ENCODE assay signal across 2 cellular contexts in genomic region chr13:106522898-106523525, GRCh38.
TF ChIP-seq lines count a peak whose summit lies in the region.

No MANE protein-coding gene starts in this region.

TF ChIP-seq in SK-N-SH treated with all-trans-retinoic acid at 6 μM for 48 hours, 23 proteins besides CTCF, POLR2A, EP300 and RAD21:
- TF ChIP-seq, protein P1, sequence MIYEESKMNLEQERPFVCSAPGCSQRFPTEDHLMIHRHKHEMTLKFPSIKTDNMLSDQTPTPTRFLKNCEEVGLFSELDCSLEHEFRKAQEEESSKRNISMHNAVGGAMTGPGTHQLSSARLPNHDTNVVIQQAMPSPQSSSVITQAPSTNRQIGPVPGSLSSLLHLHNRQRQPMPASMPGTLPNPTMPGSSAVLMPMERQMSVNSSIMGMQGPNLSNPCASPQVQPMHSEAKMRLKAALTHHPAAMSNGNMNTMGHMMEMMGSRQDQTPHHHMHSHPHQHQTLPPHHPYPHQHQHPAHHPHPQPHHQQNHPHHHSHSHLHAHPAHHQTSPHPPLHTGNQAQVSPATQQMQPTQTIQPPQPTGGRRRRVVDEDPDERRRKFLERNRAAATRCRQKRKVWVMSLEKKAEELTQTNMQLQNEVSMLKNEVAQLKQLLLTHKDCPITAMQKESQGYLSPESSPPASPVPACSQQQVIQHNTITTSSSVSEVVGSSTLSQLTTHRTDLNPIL (CRISPR knock-in tag; IDR thresholded peaks at IDR 0.05; ENCODE audit: low read depth) = no peak
- TF ChIP-seq ZFP30 (CRISPR knock-in tag; IDR thresholded peaks at IDR 0.05) = no peak
- TF ChIP-seq ZFP3 (CRISPR knock-in tag; IDR thresholded peaks at IDR 0.05) = no peak
- no peak for TF ChIP-seq PPARA (CRISPR knock-in tag; IDR thresholded peaks at IDR 0.05; ENCODE audit: borderline replicate concordance)
- TF ChIP-seq, protein P2, sequence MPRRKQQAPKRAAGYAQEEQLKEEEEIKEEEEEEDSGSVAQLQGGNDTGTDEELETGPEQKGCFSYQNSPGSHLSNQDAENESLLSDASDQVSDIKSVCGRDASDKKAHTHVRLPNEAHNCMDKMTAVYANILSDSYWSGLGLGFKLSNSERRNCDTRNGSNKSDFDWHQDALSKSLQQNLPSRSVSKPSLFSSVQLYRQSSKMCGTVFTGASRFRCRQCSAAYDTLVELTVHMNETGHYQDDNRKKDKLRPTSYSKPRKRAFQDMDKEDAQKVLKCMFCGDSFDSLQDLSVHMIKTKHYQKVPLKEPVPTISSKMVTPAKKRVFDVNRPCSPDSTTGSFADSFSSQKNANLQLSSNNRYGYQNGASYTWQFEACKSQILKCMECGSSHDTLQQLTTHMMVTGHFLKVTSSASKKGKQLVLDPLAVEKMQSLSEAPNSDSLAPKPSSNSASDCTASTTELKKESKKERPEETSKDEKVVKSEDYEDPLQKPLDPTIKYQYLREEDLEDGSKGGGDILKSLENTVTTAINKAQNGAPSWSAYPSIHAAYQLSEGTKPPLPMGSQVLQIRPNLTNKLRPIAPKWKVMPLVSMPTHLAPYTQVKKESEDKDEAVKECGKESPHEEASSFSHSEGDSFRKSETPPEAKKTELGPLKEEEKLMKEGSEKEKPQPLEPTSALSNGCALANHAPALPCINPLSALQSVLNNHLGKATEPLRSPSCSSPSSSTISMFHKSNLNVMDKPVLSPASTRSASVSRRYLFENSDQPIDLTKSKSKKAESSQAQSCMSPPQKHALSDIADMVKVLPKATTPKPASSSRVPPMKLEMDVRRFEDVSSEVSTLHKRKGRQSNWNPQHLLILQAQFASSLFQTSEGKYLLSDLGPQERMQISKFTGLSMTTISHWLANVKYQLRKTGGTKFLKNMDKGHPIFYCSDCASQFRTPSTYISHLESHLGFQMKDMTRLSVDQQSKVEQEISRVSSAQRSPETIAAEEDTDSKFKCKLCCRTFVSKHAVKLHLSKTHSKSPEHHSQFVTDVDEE (CRISPR knock-in tag; IDR thresholded peaks at IDR 0.05) = no peak
- TF ChIP-seq TCF4 (CRISPR knock-in tag; IDR thresholded peaks at IDR 0.05; ENCODE audit: borderline replicate concordance) = no peak
- TF ChIP-seq, protein P3, sequence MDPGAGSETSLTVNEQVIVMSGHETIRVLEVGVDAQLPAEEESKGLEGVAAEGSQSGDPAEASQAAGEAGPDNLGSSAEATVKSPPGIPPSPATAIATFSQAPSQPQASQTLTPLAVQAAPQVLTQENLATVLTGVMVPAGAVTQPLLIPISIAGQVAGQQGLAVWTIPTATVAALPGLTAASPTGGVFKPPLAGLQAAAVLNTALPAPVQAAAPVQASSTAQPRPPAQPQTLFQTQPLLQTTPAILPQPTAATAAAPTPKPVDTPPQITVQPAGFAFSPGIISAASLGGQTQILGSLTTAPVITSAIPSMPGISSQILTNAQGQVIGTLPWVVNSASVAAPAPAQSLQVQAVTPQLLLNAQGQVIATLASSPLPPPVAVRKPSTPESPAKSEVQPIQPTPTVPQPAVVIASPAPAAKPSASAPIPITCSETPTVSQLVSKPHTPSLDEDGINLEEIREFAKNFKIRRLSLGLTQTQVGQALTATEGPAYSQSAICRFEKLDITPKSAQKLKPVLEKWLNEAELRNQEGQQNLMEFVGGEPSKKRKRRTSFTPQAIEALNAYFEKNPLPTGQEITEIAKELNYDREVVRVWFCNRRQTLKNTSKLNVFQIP (CRISPR knock-in tag; IDR thresholded peaks at IDR 0.05; ENCODE audit: borderline replicate concordance, low read depth) = no peak
- no peak for TF ChIP-seq RARB (CRISPR knock-in tag; IDR thresholded peaks at IDR 0.05)
- TF ChIP-seq ZC3H10 (CRISPR knock-in tag; IDR thresholded peaks at IDR 0.05) = no peak
- TF ChIP-seq CSDC2 (CRISPR knock-in tag; IDR thresholded peaks at IDR 0.05) = no peak
- no peak for TF ChIP-seq ZNF8 (CRISPR knock-in tag; IDR thresholded peaks at IDR 0.05)

TF ChIP-seq in SK-N-SH, 30 proteins besides CTCF, POLR2A, EP300 and RAD21 (continued from another document):
- no peak for TF ChIP-seq TEAD4 (IDR thresholded peaks at IDR 0.05; ENCODE audit: borderline replicate concordance, insufficient read depth)
- no peak for TF ChIP-seq FOXM1 (IDR thresholded peaks at IDR 0.05; ENCODE audit: low read depth)
- TF ChIP-seq RCOR1 (IDR thresholded peaks at IDR 0.05; ENCODE audit: low read length) = no peak
